Comparison of ENCODE assay signal across 25 cellular contexts in genomic region chr2:225994748-225995405, GRCh38.
DNase-seq lines count a peak whose midpoint lies in the region; ATAC-seq, FAIRE-seq and TF ChIP-seq lines count a peak whose summit lies in the region.
"Had no signal": no experiment of that assay in that cellular context is flagged by ENCODE, and none has a peak within 500 bp of the region (broad histone marks: within the 10 kb centered on the region; RNA-seq: fewer than 3 reads in every experiment).

No MANE protein-coding gene starts in this region.

- peaks cover 28% of the 10 kb centered on the region for H3K4me1 Mint-ChIP-seq in astrocyte (ENCODE audit: low read depth, unreplicated experiment)
- H3K4me1 Mint-ChIP-seq: activated CD4-positive, alpha-beta T cell treated with anti-CD3 and anti-CD28 coated beads for 36 hours had no signal

- H3K9me3 Mint-ChIP-seq in astrocyte (ENCODE audit: unreplicated experiment), result no peaks in the 10 kb centered on the region
- H3K9me3 Mint-ChIP-seq: neural progenitor cell had no signal

- FAIRE-seq in astrocyte (lab: Jason Lieb, UNC), result no peak
- FAIRE-seq: endothelial cell of umbilical vein, G401.6, GM12878 had no signal

- H3K4me3 ChIP-seq in ACC112 (ENCODE audit: low read depth, low read length), result no peak overlapping the region
- H3K4me3 ChIP-seq in HFF-Myc (replicated peaks; ENCODE audit: low read depth, low read length), result no peak overlapping the region
- no peak overlapping the region for H3K4me3 ChIP-seq in astrocyte (ENCODE audit: insufficient read depth, low read depth, low read length)
- H3K4me3 ChIP-seq in foreskin fibroblast (ENCODE audit: low read depth in 1 of 2, low read length in 2 of 2), result no peak overlapping the region
- H3K4me3 ChIP-seq: coronary artery, GM12878, heart left ventricle, neural progenitor cell, stomach had no signal

- DNase-seq in HFF-Myc (ENCODE audit: extremely low read depth, low read depth) (peak; percentile 15), astrocyte (ENCODE audit: low read depth) (peak; percentile 29), foreskin fibroblast (peak; percentile 72 to 81), RPMI8226 (no peak), NCI-H2196 treated with DMSO at 0.1 percent for 48 hours (lab: John Stamatoyannopoulos, UW; ENCODE audit: unreplicated experiment) (no peak)
- DNase-seq: activated CD4-positive, alpha-beta T cell treated with anti-CD3 and anti-CD28 coated beads for 36 hours; activated gamma-delta T cell treated with Interleukin-2 at 50 U/mL for 16 hours; anterior cingulate cortex; islet precursor cell; KBM-7; mesendoderm; NCI-H1092 treated with DMSO at 0.1 percent for 48 hours; NCI-H748 treated with DMSO at 0.1 percent for 48 hours; OCI-M1; stomach; T-helper 9 cell had no signal

- H2AFZ ChIP-seq in ACC112 (ENCODE audit: low read length, unreplicated experiment), result no peak overlapping the region
- no peak overlapping the region for H2AFZ ChIP-seq in astrocyte (ENCODE audit: low read depth, low read length)

- H3K79me2 ChIP-seq in ACC112 (ENCODE audit: control insufficient read depth, insufficient read depth, low read length, unreplicated experiment) (no peaks in the 10 kb centered on the region), astrocyte (ENCODE audit: insufficient read depth, low read length) (no peaks in the 10 kb centered on the region)

- peaks cover 45% of the 10 kb centered on the region for H3K4me1 ChIP-seq in ACC112 (ENCODE audit: control insufficient read depth, insufficient read depth, low read length, unreplicated experiment)
- peaks cover 14% of the 10 kb centered on the region for H3K4me1 ChIP-seq in astrocyte (ENCODE audit: insufficient read depth, low read length)
- H3K4me1 ChIP-seq: heart left ventricle, stomach had no signal

- H3K9ac ChIP-seq in astrocyte (ENCODE audit: low read length), result no peak overlapping the region
- H3K9ac ChIP-seq: neural progenitor cell had no signal

- ATAC-seq in activated CD4-positive, CD25-positive, alpha-beta regulatory T cell treated with anti-CD3 and anti-CD28 coated beads, Interleukin-2, amount 50 U/mL, for 24 hours, result no peak
- no peak for ATAC-seq in GM19023 (IDR thresholded peaks at IDR 0.05; ENCODE audit: unreplicated experiment)
- ATAC-seq: activated CD4-positive, alpha-beta T cell treated with anti-CD3 and anti-CD28 coated beads for 36 hours; GM12878 had no signal

- H3K4me2 ChIP-seq in astrocyte (ENCODE audit: low read length), result peak overlapping the region; percentile 5
- H3K4me2 ChIP-seq: neural progenitor cell had no signal

- no peaks in the 10 kb centered on the region for H3K9me3 ChIP-seq in astrocyte (ENCODE audit: insufficient read depth, low read depth, low read length)
- H3K9me3 ChIP-seq: heart left ventricle, stomach had no signal

- no peaks in the 10 kb centered on the region for H4K20me1 ChIP-seq in astrocyte (ENCODE audit: insufficient read depth, low read length)

- H3K36me3 ChIP-seq in ACC112 (ENCODE audit: insufficient read depth, low read length), result no peaks in the 10 kb centered on the region
- H3K36me3 ChIP-seq in astrocyte (ENCODE audit: insufficient read depth, low read length), result no peaks in the 10 kb centered on the region
- H3K36me3 ChIP-seq: heart left ventricle, neural progenitor cell, stomach had no signal

- TF ChIP-seq CTCF in HFF-Myc (IDR thresholded peaks at IDR 0.05; ENCODE audit: low read depth, low read length, missing control alignments) (no peak), astrocyte (IDR thresholded peaks at IDR 0.05; ENCODE audit: insufficient read depth, low read depth, low read length) (no peak), foreskin fibroblast (IDR thresholded peaks at IDR 0.05; ENCODE audit: low read depth, low read length) (no peak)

- H3K27me3 Mint-ChIP-seq in astrocyte (ENCODE audit: low read depth, unreplicated experiment), result no peaks in the 10 kb centered on the region
- H3K27me3 Mint-ChIP-seq: activated CD4-positive, alpha-beta T cell treated with anti-CD3 and anti-CD28 coated beads for 36 hours had no signal

- peak overlapping the region; percentile 36 for H3K27ac Mint-ChIP-seq in astrocyte (ENCODE audit: unreplicated experiment)
- H3K27ac Mint-ChIP-seq: activated CD4-positive, alpha-beta T cell treated with anti-CD3 and anti-CD28 coated beads for 36 hours; neural progenitor cell had no signal

- no peak overlapping the region for H3K4me3 Mint-ChIP-seq in astrocyte (ENCODE audit: unreplicated experiment)
- H3K4me3 Mint-ChIP-seq: activated CD4-positive, alpha-beta T cell treated with anti-CD3 and anti-CD28 coated beads for 36 hours; neural progenitor cell had no signal

- no peaks in the 10 kb centered on the region for H3K36me3 Mint-ChIP-seq in astrocyte (ENCODE audit: low read depth, unreplicated experiment)
- H3K36me3 Mint-ChIP-seq: neural progenitor cell had no signal

- H3K27me3 ChIP-seq in ACC112 (ENCODE audit: insufficient read depth, low read length) (no peaks in the 10 kb centered on the region), astrocyte (ENCODE audit: insufficient read depth, low read length) (no peaks in the 10 kb centered on the region)
- H3K27me3 ChIP-seq: heart left ventricle, neural progenitor cell, stomach had no signal

- H3K27ac ChIP-seq in ACC112 (ENCODE audit: low read depth, low read length) (peak overlapping the region; percentile 94), astrocyte (ENCODE audit: low read depth, low read length) (peak overlapping the region; percentile 66)
- H3K27ac ChIP-seq: coronary artery, neural progenitor cell, stomach had no signal

Comparison
In these comparisons a context has a peak if more than half of its experiments do, and no peak if none do; other contexts are left out.
1. DNase-seq: peak in HFF-Myc (single experiment), astrocyte (single experiment) and foreskin fibroblast (2 of 2); none in RPMI8226 (single experiment) and NCI-H2196 treated with DMSO at 0.1 percent for 48 hours (single experiment).